Comparison of ENCODE assay signal across 1 cellular context in genomic region chr12:43758728-43759563, GRCh38.
TF ChIP-seq lines count a peak whose summit lies in the region.

Gene IRAK4, plus strand, starts transcription at chr12:43758951. Its CDS starts 9,161 bp downstream, at chr12:43768112.
A gene with protein sequence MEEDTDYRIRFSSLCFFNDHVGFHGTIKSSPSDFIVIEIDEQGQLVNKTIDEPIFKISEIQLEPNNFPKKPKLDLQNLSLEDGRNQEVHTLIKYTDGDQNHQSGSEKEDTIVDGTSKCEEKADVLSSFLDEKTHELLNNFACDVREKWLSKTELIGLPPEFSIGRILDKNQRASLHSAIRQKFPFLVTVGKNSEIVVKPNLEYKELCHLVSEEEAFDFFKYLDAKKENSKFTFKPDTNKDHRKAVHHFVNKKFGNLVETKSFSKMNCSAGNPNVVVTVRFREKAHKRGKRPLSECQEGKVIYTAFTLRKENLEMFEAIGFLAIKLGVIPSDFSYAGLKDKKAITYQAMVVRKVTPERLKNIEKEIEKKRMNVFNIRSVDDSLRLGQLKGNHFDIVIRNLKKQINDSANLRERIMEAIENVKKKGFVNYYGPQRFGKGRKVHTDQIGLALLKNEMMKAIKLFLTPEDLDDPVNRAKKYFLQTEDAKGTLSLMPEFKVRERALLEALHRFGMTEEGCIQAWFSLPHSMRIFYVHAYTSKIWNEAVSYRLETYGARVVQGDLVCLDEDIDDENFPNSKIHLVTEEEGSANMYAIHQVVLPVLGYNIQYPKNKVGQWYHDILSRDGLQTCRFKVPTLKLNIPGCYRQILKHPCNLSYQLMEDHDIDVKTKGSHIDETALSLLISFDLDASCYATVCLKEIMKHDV (minus strand): TSS chr12:43758790. CDS start chr12:43755245, 3,545 bp downstream.

TF ChIP-seq in IMR-90, 13 proteins besides CTCF, POLR2A, EP300 and RAD21 (continued from another document):
- TF ChIP-seq SMC3 (IDR thresholded peaks at IDR 0.05; ENCODE audit: low read depth, low read length): no peak
TF ChIP-seq in IMR-90: peak in this region for 3.
